In the genomic region with DNA sequence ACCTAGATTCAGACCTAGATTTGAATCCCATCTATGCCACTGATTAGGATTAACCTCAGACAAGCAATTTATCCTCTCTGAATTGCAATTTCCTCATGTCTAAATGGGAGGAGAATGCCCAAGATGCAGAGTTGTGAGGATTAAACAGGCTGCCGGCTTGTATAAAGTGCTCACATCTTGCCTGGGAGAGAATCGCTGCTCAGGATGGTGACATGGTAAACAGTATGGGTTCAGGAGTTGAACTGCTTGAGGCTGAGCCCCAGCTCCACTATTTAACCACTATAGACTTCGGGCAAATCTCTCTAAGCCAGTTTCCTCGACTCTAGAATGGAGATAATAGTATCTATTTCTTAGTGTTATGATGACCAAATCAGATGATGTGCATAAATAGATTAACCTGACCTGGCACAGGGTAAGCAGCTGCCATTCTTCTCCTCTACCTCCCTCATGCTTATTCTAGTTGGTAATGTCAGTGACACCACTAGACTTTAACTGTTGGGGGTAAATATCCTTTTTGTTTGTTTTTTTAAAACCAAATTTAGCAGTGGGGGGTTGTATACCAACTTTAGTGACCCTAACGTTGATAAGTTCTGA, we compare ENCODE assay signal across 8 cellular contexts. TPM values are rescaled to one million over a fixed set of nuclear protein-coding genes. Genes with fewer than 3 reads are reported as not detected.
DNase-seq lines count a peak whose midpoint lies in the region; ATAC-seq, FAIRE-seq and TF ChIP-seq lines count a peak whose summit lies in the region.

No MANE protein-coding gene starts in this region.

- no peaks in the 10 kb centered on the region for H3K9me2 ChIP-seq in GM23338 (ENCODE audit: insufficient read depth)

- CTCF ChIA-PET in RWPE1 (lab: Yijun Ruan, JAX) = interaction anchor here (0.6 to 1.2 kb wide), 6 partner anchors 10 to 172 kb away, joined by 3 to 5 read pairs (median 3); a partner anchor contains a TSS

- H3K4me1 ChIP-seq in GM23338 (ENCODE audit: insufficient read depth) = peaks cover 13% of the 10 kb centered on the region
- H3K4me1 ChIP-seq in fibroblast of lung (ENCODE audit: control insufficient read depth, extremely low read depth, insufficient read depth, low read length) = peaks cover 11% of the 10 kb centered on the region
- H3K4me1 ChIP-seq in gastrocnemius medialis = peaks cover 16 to 18% of the 10 kb centered on the region in 2 donors

- H3K27me3 ChIP-seq in GM23338 (ENCODE audit: insufficient read depth) (no peaks in the 10 kb centered on the region), fibroblast of lung (ENCODE audit: control insufficient read depth, insufficient read depth, low read length) (no peaks in the 10 kb centered on the region), gastrocnemius medialis (no peaks in the 10 kb centered on the region)

- H3K36me3 ChIP-seq in GM23338 (ENCODE audit: insufficient read depth) (peaks cover 40% of the 10 kb centered on the region), fibroblast of lung (ENCODE audit: control insufficient read depth, insufficient read depth, low read length) (peaks cover 11% of the 10 kb centered on the region), gastrocnemius medialis (peaks cover 0 to 44% of the 10 kb centered on the region in 2 donors)

- H3K4me2 ChIP-seq in GM23338 = peak overlapping the region; percentile 69
- peak overlapping the region; percentile 91 for H3K4me2 ChIP-seq in fibroblast of lung (ENCODE audit: extremely low read depth, insufficient read depth, low read length)

- peaks cover 42% of the 10 kb centered on the region for H3F3A ChIP-seq in GM23338 (replicated peaks; ENCODE audit: low read depth)

- H4K20me1 ChIP-seq in GM23338 (replicated peaks; ENCODE audit: insufficient read depth) (peaks cover 24% of the 10 kb centered on the region), fibroblast of lung (ENCODE audit: control insufficient read depth, extremely low read depth, insufficient read depth, low read length) (peaks cover 2% of the 10 kb centered on the region)

- TF ChIP-seq CTCF in GM23338 (conservative IDR thresholded peaks at IDR 0.05; ENCODE audit: low read depth in 2 of 2) (no peak), RWPE1 (conservative IDR thresholded peaks at IDR 0.05; ENCODE audit: low read depth) (no peak), fibroblast of lung (conservative IDR thresholded peaks at IDR 0.05 in 1 of 2, IDR thresholded peaks at IDR 0.05 in 1 of 2; ENCODE audit: low read depth in 1 of 2, low read length in 2 of 2) (no peak), gastrocnemius medialis (IDR thresholded peaks at IDR 0.05 in 4 of 5, conservative IDR thresholded peaks at IDR 0.05 in 1 of 5) (no peak)

- peaks cover 15% of the 10 kb centered on the region for H3K4me1 Mint-ChIP-seq in GM23338

- H3K4me3 ChIP-seq in GM23338 (peak overlapping the region; percentile 42), fibroblast of lung (replicated peaks in 1 of 4; ENCODE audit: control extremely low read depth in 1 of 4, insufficient read depth in 1 of 4, low read depth in 3 of 4, low read length in 4 of 4) (peak overlapping the region; percentile 6 to 46 (median 28)), gastrocnemius medialis (peak overlapping the region; percentile 42 to 89 (median 68))

- H2AFZ ChIP-seq in GM23338 (peak overlapping the region; percentile 74; the same call in 1 of the 2 replicates), fibroblast of lung (ENCODE audit: low read length) (peak overlapping the region; percentile 90)

- peaks cover 21% of the 10 kb centered on the region for H3K79me2 ChIP-seq in GM23338 (replicated peaks; ENCODE audit: insufficient read depth)
- H3K79me2 ChIP-seq in fibroblast of lung (ENCODE audit: control insufficient read depth, insufficient read depth, low read length) = peaks cover 26% of the 10 kb centered on the region

- peak overlapping the region; percentile 98 for H3K4me3 Mint-ChIP-seq in GM23338

- H3K27ac Mint-ChIP-seq in GM23338 = peak overlapping the region; percentile 99

- intact Hi-C loops in gastrocnemius medialis (cut with DNase I; ENCODE audit: low total_unique reads) = loop anchor here (5.0 to 10.0 kb wide), 3 partner anchors 165 to 317 kb away; a partner anchor contains a TSS

- no peak overlapping the region for H3K9ac ChIP-seq in fibroblast of lung (ENCODE audit: insufficient read depth, low read length)

- ATAC-seq in GM23338 (peak; percentile 4; the same call in 2 of the 3 replicates), gastrocnemius medialis (no peak), GM18861 (IDR thresholded peaks at IDR 0.05; ENCODE audit: unreplicated experiment) (no peak), GM21367 (IDR thresholded peaks at IDR 0.05; ENCODE audit: unreplicated experiment) (no peak)

- H3K27ac ChIP-seq in GM23338 (ENCODE audit: low read depth) (0 out of 2 replicates have a peak overlapping the region, but pooled peaks have one; percentile 2), RWPE1 (peak overlapping the region; percentile 89), fibroblast of lung (ENCODE audit: insufficient read depth, low read length) (peak overlapping the region; percentile 17), gastrocnemius medialis (peak overlapping the region; percentile 84 to 94 (median 91))

- no peak for FAIRE-seq in H54 (lab: Jason Lieb, UNC)

- no peaks in the 10 kb centered on the region for H3K9me3 ChIP-seq in fibroblast of lung (ENCODE audit: control insufficient read depth, insufficient read depth, low read depth, low read length)
- H3K9me3 ChIP-seq in gastrocnemius medialis = no peaks in the 10 kb centered on the region

- in situ Hi-C loops in gastrocnemius medialis (cut with MboI; ENCODE audit: low sequenced_read_pairs in 4 of 4) = no loop called here

- peaks cover 58% of the 10 kb centered on the region for H3K36me3 Mint-ChIP-seq in GM23338 (ENCODE audit: low read depth)

- DNase-seq in GM23338 (ENCODE audit: low spot score) (no peak), RWPE1 (ENCODE audit: low spot score) (no peak), fibroblast of lung (ENCODE audit: low read depth in 2 of 2) (no peak), gastrocnemius medialis (no peak), H54 (ENCODE audit: insufficient read length, low spot score) (no peak), GM19238 (ENCODE audit: insufficient read length, low spot score) (no peak)

- no peak for TF ChIP-seq POLR2A in gastrocnemius medialis (IDR thresholded peaks at IDR 0.05)
- TF ChIP-seq POLR2A in H54 (IDR thresholded peaks at IDR 0.05; ENCODE audit: low read depth, low read length) = no peak

- H3K9me3 Mint-ChIP-seq in GM23338 = no peaks in the 10 kb centered on the region

- H3K27me3 Mint-ChIP-seq in GM23338 (ENCODE audit: insufficient read depth, low read depth, poor library complexity) = peaks cover 23% of the 10 kb centered on the region

- POLR2A ChIA-PET in RWPE1 (lab: Yijun Ruan, JAX; ENCODE audit: low non-redundant PET) = interaction anchor here (0.8 to 1.5 kb wide), 4 partner anchors 10 to 419 kb away, joined by 3 to 5 read pairs (median 4); a partner anchor contains a TSS

TF ChIP-seq in GM23338, 12 proteins besides CTCF, POLR2A, EP300 and RAD21 (continues in another document):
- TF ChIP-seq EZH2 (IDR thresholded peaks at IDR 0.05; ENCODE audit: low read depth, unreplicated experiment) (no peak), ZNF114 (CRISPR knock-in tag; IDR thresholded peaks at IDR 0.05) (no peak), JUNB (IDR thresholded peaks at IDR 0.05; ENCODE audit: unreplicated experiment) (no peak)

RNA-seq across cellular contexts. Expression of a gene that starts 0.7 kb away (rescaled TPM):
- 1,307 and 1,784 TPM in 2 replicates for total RNA-seq in GM23338 (2014; rRNA removed; shearing (Covaris generic))
- polyA plus RNA-seq in GM23338 (2016; fragmentation: Nextera tagmentation; extraction: Ambion mirVana) (2,722 and 2,793 TPM in 2 replicates), fibroblast of lung (3,313 and 3,346 TPM in 2 replicates)
- total RNA-seq in fibroblast of lung (902 and 1,145 TPM in 2 replicates), gastrocnemius medialis (1,000 to 10,000 TPM in 2 of 4 donors, 100 to 1,000 TPM in 2; 800 to 1,300 (median 1,077) TPM)
- polyA plus RNA-seq in fibroblast of lung (2012) = 3,178 and 3,776 TPM in 2 replicates
- 356 and 613 TPM in 2 replicates for polyA minus RNA-seq in fibroblast of lung (ENCODE audit: low replicate concordance)

RNA-seq across cellular contexts. Expression of a gene that starts 9.1 kb away (rescaled TPM):
- total RNA-seq in GM23338 (2014; rRNA removed; shearing (Covaris generic)) = 2.3 and 3.3 TPM in 2 replicates
- polyA plus RNA-seq in GM23338 (2016; fragmentation: Nextera tagmentation; extraction: Ambion mirVana) (1.5 and 1.8 TPM in 2 replicates), fibroblast of lung (33.4 and 52.0 TPM in 2 replicates)
- total RNA-seq in fibroblast of lung (31.3 and 34.5 TPM in 2 replicates), gastrocnemius medialis (10 to 100 TPM in 1 of 4 donors, 1 to 10 TPM in 3; 1.3 to 11.0 (median 4.0) TPM)
- polyA plus RNA-seq in fibroblast of lung (2012) = 38.2 and 57.1 TPM in 2 replicates
- polyA minus RNA-seq in fibroblast of lung (ENCODE audit: low replicate concordance) = 87.5 and 99.5 TPM in 2 replicates

RNA-seq across cellular contexts. Expression of a gene that starts 17.1 kb away (rescaled TPM):
- 11.1 and 11.9 TPM in 2 replicates for total RNA-seq in GM23338 (2014; rRNA removed; shearing (Covaris generic))
- polyA plus RNA-seq in GM23338 (2016; fragmentation: Nextera tagmentation; extraction: Ambion mirVana) (6.1 and 6.9 TPM in 2 replicates), fibroblast of lung (6.3 and 8.0 TPM in 2 replicates)
- total RNA-seq in fibroblast of lung (7.7 and 8.8 TPM in 2 replicates), gastrocnemius medialis (10 to 100 TPM; 13.8 to 19.8 (median 16.4) TPM)
- polyA plus RNA-seq in fibroblast of lung (2012) = 5.6 and 7.2 TPM in 2 replicates
- 11.5 and 15.9 TPM in 2 replicates for polyA minus RNA-seq in fibroblast of lung (ENCODE audit: low replicate concordance)

RNA-seq across cellular contexts. Expression of a gene that starts 17.6 kb away (rescaled TPM):
- total RNA-seq in GM23338 (2014; rRNA removed; shearing (Covaris generic)) = 2.3 and 7.7 TPM in 2 replicates
- 2.0 and 2.5 TPM in 2 replicates for polyA plus RNA-seq in GM23338 (2016; fragmentation: Nextera tagmentation; extraction: Ambion mirVana)
- 0.17 TPM in 1 of 2 replicates, not detected in the other for total RNA-seq in fibroblast of lung
- 0.24 and 1.7 TPM in 2 replicates for polyA plus RNA-seq in fibroblast of lung
- 0.17 and 1.7 TPM in 2 replicates for polyA plus RNA-seq in fibroblast of lung (2012)
- not detected in 2 replicates for polyA minus RNA-seq in fibroblast of lung (ENCODE audit: low replicate concordance)
- total RNA-seq in gastrocnemius medialis = 10 to 100 TPM; 29.1 to 68.3 (median 31.0) TPM

RNA-seq across cellular contexts. Expression of a gene that starts 24.7 kb away (rescaled TPM):
- 227 and 300 TPM in 2 replicates for total RNA-seq in GM23338 (2014; rRNA removed; shearing (Covaris generic))
- 233 and 267 TPM in 2 replicates for polyA plus RNA-seq in GM23338 (2016; fragmentation: Nextera tagmentation; extraction: Ambion mirVana)
- total RNA-seq in fibroblast of lung = 259 and 297 TPM in 2 replicates
- 234 and 362 TPM in 2 replicates for polyA plus RNA-seq in fibroblast of lung
- 388 and 615 TPM in 2 replicates for polyA plus RNA-seq in fibroblast of lung (2012)
- 596 and 616 TPM in 2 replicates for polyA minus RNA-seq in fibroblast of lung (ENCODE audit: low replicate concordance)
- 10 to 100 TPM; 18.0 to 49.5 (median 35.8) TPM for total RNA-seq in gastrocnemius medialis

Comparison
In these comparisons a context has a peak if more than half of its experiments do, and no peak if none do; other contexts are left out.
1. H3K27ac ChIP-seq: peak in every context shown above with its lines; median percentile 91 in gastrocnemius medialis; 89 in RWPE1; 17 in fibroblast of lung; 2 in GM23338.